In genomic region chr11:9384535-9385287, GRCh38 we compare ENCODE assay signal across 1 cellular context.
A peak's percentile ranks its signal among the peaks of the same experiment; 100 is the strongest.
TF ChIP-seq lines count a peak whose summit lies in the region.

TSS of gene IPO7 (plus strand) at chr11:9384652. CDS start at chr11:9384764, 112 bp downstream.

TF ChIP-seq in K562, 482 proteins besides CTCF, POLR2A, EP300 and RAD21 (continued from another document and continues in another):
- no peak; a peak in 1 of 4 replicates for TF ChIP-seq FOXK2 (conservative IDR thresholded peaks at IDR 0.05 in 1 of 2, IDR thresholded peaks at IDR 0.05 in 1 of 2; ENCODE audit: low read depth in 2 of 2)
- TF ChIP-seq, protein P1, sequence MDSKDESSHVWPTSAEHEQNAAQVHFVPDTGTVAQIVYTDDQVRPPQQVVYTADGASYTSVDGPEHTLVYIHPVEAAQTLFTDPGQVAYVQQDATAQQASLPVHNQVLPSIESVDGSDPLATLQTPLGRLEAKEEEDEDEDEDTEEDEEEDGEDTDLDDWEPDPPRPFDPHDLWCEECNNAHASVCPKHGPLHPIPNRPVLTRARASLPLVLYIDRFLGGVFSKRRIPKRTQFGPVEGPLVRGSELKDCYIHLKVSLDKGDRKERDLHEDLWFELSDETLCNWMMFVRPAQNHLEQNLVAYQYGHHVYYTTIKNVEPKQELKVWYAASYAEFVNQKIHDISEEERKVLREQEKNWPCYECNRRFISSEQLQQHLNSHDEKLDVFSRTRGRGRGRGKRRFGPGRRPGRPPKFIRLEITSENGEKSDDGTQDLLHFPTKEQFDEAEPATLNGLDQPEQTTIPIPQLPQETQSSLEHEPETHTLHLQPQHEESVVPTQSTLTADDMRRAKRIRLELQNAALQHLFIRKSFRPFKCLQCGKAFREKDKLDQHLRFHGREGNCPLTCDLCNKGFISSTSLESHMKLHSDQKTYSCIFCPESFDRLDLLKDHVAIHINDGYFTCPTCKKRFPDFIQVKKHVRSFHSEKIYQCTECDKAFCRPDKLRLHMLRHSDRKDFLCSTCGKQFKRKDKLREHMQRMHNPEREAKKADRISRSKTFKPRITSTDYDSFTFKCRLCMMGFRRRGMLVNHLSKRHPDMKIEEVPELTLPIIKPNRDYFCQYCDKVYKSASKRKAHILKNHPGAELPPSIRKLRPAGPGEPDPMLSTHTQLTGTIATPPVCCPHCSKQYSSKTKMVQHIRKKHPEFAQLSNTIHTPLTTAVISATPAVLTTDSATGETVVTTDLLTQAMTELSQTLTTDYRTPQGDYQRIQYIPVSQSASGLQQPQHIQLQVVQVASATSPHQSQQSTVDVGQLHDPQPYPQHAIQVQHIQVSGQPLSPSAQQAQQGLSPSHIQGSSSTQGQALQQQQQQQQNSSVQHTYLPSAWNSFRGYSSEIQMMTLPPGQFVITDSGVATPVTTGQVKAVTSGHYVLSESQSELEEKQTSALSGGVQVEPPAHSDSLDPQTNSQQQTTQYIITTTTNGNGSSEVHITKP (IDR thresholded peaks at IDR 0.05; ENCODE audit: partially characterized antibody): no peak
- TF ChIP-seq SMAD1 (IDR thresholded peaks at IDR 0.05; ENCODE audit: low read depth, low read length, partially characterized antibody): no peak
- no peak for TF ChIP-seq ZNF551 (CRISPR knock-in tag; IDR thresholded peaks at IDR 0.05)
- TF ChIP-seq, protein P2, sequence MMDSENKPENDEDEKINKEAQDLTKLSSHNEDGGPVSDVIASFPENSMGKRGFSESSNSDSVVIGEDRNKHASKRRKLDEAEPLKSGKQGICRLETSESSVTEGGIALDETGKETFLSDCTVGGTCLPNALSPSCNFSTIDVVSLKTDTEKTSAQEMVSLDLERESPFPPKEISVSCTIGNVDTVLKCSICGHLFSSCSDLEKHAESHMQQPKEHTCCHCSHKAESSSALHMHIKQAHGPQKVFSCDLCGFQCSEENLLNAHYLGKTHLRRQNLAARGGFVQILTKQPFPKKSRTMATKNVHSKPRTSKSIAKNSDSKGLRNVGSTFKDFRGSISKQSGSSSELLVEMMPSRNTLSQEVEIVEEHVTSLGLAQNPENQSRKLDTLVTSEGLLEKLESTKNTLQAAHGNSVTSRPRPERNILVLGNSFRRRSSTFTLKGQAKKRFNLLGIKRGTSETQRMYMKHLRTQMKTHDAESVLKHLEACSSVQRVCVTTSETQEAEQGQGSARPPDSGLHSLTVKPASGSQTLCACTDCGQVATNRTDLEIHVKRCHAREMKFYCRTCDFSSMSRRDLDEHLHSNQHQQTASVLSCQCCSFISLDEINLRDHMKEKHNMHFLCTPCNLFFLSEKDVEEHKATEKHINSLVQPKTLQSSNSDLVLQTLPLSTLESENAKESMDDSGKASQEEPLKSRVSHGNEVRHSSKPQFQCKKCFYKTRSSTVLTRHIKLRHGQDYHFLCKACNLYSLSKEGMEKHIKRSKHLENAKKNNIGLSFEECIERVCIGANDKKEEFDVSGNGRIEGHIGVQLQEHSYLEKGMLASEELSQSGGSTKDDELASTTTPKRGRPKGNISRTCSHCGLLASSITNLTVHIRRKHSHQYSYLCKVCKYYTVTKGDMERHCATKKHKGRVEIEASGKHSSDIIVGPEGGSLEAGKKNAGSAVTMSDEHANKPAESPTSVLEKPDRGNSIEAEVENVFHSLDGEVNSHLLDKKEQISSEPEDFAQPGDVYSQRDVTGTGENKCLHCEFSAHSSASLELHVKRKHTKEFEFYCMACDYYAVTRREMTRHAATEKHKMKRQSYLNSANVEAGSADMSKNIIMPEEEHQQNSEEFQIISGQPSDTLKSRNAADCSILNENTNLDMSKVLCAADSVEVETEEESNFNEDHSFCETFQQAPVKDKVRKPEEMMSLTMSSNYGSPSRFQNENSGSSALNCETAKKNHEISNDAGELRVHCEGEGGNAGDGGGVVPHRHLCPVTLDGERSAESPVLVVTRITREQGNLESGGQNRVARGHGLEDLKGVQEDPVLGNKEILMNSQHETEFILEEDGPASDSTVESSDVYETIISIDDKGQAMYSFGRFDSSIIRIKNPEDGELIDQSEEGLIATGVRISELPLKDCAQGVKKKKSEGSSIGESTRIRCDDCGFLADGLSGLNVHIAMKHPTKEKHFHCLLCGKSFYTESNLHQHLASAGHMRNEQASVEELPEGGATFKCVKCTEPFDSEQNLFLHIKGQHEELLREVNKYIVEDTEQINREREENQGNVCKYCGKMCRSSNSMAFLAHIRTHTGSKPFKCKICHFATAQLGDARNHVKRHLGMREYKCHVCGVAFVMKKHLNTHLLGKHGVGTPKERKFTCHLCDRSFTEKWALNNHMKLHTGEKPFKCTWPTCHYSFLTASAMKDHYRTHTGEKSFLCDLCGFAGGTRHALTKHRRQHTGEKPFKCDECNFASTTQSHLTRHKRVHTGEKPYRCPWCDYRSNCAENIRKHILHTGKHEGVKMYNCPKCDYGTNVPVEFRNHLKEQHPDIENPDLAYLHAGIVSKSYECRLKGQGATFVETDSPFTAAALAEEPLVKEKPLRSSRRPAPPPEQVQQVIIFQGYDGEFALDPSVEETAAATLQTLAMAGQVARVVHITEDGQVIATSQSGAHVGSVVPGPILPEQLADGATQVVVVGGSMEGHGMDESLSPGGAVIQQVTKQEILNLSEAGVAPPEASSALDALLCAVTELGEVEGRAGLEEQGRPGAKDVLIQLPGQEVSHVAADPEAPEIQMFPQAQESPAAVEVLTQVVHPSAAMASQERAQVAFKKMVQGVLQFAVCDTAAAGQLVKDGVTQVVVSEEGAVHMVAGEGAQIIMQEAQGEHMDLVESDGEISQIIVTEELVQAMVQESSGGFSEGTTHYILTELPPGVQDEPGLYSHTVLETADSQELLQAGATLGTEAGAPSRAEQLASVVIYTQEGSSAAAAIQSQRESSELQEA (IDR thresholded peaks at IDR 0.05; ENCODE audit: low read depth): no peak
- TF ChIP-seq, protein P3, sequence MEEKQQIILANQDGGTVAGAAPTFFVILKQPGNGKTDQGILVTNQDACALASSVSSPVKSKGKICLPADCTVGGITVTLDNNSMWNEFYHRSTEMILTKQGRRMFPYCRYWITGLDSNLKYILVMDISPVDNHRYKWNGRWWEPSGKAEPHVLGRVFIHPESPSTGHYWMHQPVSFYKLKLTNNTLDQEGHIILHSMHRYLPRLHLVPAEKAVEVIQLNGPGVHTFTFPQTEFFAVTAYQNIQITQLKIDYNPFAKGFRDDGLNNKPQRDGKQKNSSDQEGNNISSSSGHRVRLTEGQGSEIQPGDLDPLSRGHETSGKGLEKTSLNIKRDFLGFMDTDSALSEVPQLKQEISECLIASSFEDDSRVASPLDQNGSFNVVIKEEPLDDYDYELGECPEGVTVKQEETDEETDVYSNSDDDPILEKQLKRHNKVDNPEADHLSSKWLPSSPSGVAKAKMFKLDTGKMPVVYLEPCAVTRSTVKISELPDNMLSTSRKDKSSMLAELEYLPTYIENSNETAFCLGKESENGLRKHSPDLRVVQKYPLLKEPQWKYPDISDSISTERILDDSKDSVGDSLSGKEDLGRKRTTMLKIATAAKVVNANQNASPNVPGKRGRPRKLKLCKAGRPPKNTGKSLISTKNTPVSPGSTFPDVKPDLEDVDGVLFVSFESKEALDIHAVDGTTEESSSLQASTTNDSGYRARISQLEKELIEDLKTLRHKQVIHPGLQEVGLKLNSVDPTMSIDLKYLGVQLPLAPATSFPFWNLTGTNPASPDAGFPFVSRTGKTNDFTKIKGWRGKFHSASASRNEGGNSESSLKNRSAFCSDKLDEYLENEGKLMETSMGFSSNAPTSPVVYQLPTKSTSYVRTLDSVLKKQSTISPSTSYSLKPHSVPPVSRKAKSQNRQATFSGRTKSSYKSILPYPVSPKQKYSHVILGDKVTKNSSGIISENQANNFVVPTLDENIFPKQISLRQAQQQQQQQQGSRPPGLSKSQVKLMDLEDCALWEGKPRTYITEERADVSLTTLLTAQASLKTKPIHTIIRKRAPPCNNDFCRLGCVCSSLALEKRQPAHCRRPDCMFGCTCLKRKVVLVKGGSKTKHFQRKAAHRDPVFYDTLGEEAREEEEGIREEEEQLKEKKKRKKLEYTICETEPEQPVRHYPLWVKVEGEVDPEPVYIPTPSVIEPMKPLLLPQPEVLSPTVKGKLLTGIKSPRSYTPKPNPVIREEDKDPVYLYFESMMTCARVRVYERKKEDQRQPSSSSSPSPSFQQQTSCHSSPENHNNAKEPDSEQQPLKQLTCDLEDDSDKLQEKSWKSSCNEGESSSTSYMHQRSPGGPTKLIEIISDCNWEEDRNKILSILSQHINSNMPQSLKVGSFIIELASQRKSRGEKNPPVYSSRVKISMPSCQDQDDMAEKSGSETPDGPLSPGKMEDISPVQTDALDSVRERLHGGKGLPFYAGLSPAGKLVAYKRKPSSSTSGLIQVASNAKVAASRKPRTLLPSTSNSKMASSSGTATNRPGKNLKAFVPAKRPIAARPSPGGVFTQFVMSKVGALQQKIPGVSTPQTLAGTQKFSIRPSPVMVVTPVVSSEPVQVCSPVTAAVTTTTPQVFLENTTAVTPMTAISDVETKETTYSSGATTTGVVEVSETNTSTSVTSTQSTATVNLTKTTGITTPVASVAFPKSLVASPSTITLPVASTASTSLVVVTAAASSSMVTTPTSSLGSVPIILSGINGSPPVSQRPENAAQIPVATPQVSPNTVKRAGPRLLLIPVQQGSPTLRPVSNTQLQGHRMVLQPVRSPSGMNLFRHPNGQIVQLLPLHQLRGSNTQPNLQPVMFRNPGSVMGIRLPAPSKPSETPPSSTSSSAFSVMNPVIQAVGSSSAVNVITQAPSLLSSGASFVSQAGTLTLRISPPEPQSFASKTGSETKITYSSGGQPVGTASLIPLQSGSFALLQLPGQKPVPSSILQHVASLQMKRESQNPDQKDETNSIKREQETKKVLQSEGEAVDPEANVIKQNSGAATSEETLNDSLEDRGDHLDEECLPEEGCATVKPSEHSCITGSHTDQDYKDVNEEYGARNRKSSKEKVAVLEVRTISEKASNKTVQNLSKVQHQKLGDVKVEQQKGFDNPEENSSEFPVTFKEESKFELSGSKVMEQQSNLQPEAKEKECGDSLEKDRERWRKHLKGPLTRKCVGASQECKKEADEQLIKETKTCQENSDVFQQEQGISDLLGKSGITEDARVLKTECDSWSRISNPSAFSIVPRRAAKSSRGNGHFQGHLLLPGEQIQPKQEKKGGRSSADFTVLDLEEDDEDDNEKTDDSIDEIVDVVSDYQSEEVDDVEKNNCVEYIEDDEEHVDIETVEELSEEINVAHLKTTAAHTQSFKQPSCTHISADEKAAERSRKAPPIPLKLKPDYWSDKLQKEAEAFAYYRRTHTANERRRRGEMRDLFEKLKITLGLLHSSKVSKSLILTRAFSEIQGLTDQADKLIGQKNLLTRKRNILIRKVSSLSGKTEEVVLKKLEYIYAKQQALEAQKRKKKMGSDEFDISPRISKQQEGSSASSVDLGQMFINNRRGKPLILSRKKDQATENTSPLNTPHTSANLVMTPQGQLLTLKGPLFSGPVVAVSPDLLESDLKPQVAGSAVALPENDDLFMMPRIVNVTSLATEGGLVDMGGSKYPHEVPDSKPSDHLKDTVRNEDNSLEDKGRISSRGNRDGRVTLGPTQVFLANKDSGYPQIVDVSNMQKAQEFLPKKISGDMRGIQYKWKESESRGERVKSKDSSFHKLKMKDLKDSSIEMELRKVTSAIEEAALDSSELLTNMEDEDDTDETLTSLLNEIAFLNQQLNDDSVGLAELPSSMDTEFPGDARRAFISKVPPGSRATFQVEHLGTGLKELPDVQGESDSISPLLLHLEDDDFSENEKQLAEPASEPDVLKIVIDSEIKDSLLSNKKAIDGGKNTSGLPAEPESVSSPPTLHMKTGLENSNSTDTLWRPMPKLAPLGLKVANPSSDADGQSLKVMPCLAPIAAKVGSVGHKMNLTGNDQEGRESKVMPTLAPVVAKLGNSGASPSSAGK (IDR thresholded peaks at IDR 0.05): peak; percentile 89
- TF ChIP-seq ZNF347 (CRISPR knock-in tag; IDR thresholded peaks at IDR 0.05; ENCODE audit: low read depth): no peak
- TF ChIP-seq SREBF1 (IDR thresholded peaks at IDR 0.05; ENCODE audit: borderline replicate concordance, low read depth, low read length): no peak
- peak; percentile 26; the same call in 1 of the 2 replicates for TF ChIP-seq ATF6 (CRISPR knock-in tag; IDR thresholded peaks at IDR 0.05)
- no peak for TF ChIP-seq DDX20 (tag; IDR thresholded peaks at IDR 0.05; ENCODE audit: low read depth)
- no peak for TF ChIP-seq ZNF174 (CRISPR knock-in tag; IDR thresholded peaks at IDR 0.05)
- no peak for TF ChIP-seq NR4A1 (CRISPR knock-in tag; IDR thresholded peaks at IDR 0.05)
- no peak for TF ChIP-seq NR4A1 (tag; IDR thresholded peaks at IDR 0.05)
- TF ChIP-seq CUX1 (CRISPR knock-in tag; IDR thresholded peaks at IDR 0.05): no peak
- no peak for TF ChIP-seq GATAD2B (IDR thresholded peaks at IDR 0.05; ENCODE audit: borderline replicate concordance)
- TF ChIP-seq ARID2 (IDR thresholded peaks at IDR 0.05): no peak
- peak; percentile 42 to 81; a peak in 3 of 4 replicates for TF ChIP-seq MAZ (CRISPR knock-in tag; conservative IDR thresholded peaks at IDR 0.05 in 1 of 2, IDR thresholded peaks at IDR 0.05 in 1 of 2)
